ENCODE assay signal across 14 cellular contexts in the genomic region with DNA sequence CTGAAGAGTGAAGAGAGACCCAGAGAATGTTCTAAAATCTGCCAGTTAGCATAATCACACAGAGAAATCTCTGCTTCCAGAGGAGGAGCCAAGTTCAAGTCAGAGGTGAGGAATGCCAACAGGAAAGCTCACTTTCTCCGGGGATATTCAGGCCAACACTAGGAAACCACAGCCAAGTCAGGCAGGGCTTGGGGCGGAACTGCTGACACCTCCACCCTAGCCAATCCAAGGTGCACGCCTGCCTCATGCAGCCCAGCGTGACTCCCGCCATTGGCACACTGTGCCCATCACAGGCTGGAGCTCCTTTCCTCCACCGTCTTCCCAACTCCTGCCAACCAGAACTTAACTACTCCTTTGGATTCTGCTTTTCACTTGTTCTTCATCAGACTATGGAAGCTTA.
DNase-seq lines count a peak whose midpoint lies in the region; ATAC-seq and TF ChIP-seq lines count a peak whose summit lies in the region.
"Had no signal": no experiment of that assay in that cellular context is flagged by ENCODE, and none has a peak within 500 bp of the region (broad histone marks: within the 10 kb centered on the region; RNA-seq: fewer than 3 reads in every experiment).

No MANE protein-coding gene starts in this region.

- H4K91ac ChIP-seq in trophoblast cell (ENCODE audit: low read depth, low read length), result no peak overlapping the region

- no peaks in the 10 kb centered on the region for H3K36me3 ChIP-seq in trophoblast cell (ENCODE audit: control insufficient read depth in 1 of 2, insufficient read depth in 2 of 2, low read length in 2 of 2)
- H3K36me3 ChIP-seq: HAP-1 had no signal

- H3K4ac ChIP-seq in trophoblast cell (ENCODE audit: low read depth, low read length), result no peak overlapping the region

- DNase-seq in A172 (ENCODE audit: low spot score) (peak; percentile 3), HT1080 (ENCODE audit: low read depth) (peak; percentile 69), epithelial cell of esophagus (ENCODE audit: low read depth) (peak; percentile 38), trophoblast cell (peak; percentile 9 to 43), NCI-H526 treated with DMSO at 0.1 percent for 48 hours (lab: John Stamatoyannopoulos, UW) (no peak), NCI-H2029 treated with DMSO at 0.1 percent for 48 hours (lab: John Stamatoyannopoulos, UW) (no peak)
- DNase-seq: 8988T; ACHN; CD4-positive, alpha-beta memory T cell; DMS79; EL had no signal

- no peak overlapping the region for H3K27ac ChIP-seq in trophoblast cell (ENCODE audit: low read depth, low read length)
- H3K27ac ChIP-seq: C4-2B had no signal

- no peak overlapping the region for H3K4me3 ChIP-seq in epithelial cell of esophagus (ENCODE audit: low read length)
- H3K4me3 ChIP-seq in trophoblast cell (ENCODE audit: low read depth, low read length), result no peak overlapping the region
- H3K4me3 ChIP-seq: HAP-1 had no signal

- no peak overlapping the region for H2BK12ac ChIP-seq in trophoblast cell (ENCODE audit: low read length)

- H3K79me1 ChIP-seq in trophoblast cell (ENCODE audit: low read length), result no peaks in the 10 kb centered on the region

- H4K12ac ChIP-seq in trophoblast cell (ENCODE audit: low read depth, low read length), result no peak overlapping the region

- H3K4me1 ChIP-seq in trophoblast cell (ENCODE audit: control insufficient read depth in 1 of 2, insufficient read depth in 2 of 2, low read length in 2 of 2), result peaks cover 0 to 9% of the 10 kb centered on the region in 2 experiments

- peaks cover 7% of the 10 kb centered on the region for H3K9me3 ChIP-seq in trophoblast cell (ENCODE audit: insufficient read depth, low read depth, low read length)
- H3K9me3 ChIP-seq: HAP-1 had no signal

- no peak overlapping the region for H2BK5ac ChIP-seq in trophoblast cell (ENCODE audit: low read depth, low read length, poor library complexity)

- H3K4me2 ChIP-seq in trophoblast cell (ENCODE audit: low read length), result no peak overlapping the region

- ATAC-seq in HG03354 (IDR thresholded peaks at IDR 0.05; ENCODE audit: poor library complexity, severe bottlenecking, unreplicated experiment), result no peak

- no CpG with 5 or more reads among the region's 6 CpGs for WGBS in trophoblast cell (ENCODE audit: extremely low coverage, insufficient coverage, insufficient read length)

- no peak overlapping the region for H2AK5ac ChIP-seq in trophoblast cell (ENCODE audit: low read length)

- H3K18ac ChIP-seq in trophoblast cell (ENCODE audit: low read length), result no peak overlapping the region

- H2AFZ ChIP-seq in trophoblast cell (ENCODE audit: insufficient read depth, low read length, poor library complexity), result no peak overlapping the region

- no peaks in the 10 kb centered on the region for H3K79me2 ChIP-seq in trophoblast cell (ENCODE audit: control insufficient read depth, insufficient read depth, low read length, poor library complexity)

- no peak overlapping the region for H2BK120ac ChIP-seq in trophoblast cell (ENCODE audit: insufficient read depth, low read length, poor library complexity)

- TF ChIP-seq CTCF in epithelial cell of esophagus (IDR thresholded peaks at IDR 0.05; ENCODE audit: insufficient read depth, low read depth, low read length, missing control alignments), result no peak

- no peak overlapping the region for H3K23ac ChIP-seq in trophoblast cell (ENCODE audit: low read length)

- H3K14ac ChIP-seq in trophoblast cell (ENCODE audit: low read length), result no peak overlapping the region

- H4K8ac ChIP-seq in trophoblast cell (ENCODE audit: low read depth, low read length), result no peak overlapping the region

- no peaks in the 10 kb centered on the region for H3K27me3 ChIP-seq in trophoblast cell (ENCODE audit: insufficient read depth, low read length)

- no peak overlapping the region for H3K9ac ChIP-seq in trophoblast cell (ENCODE audit: low read length)

Comparison
In these comparisons a context has a peak if more than half of its experiments do, and no peak if none do; other contexts are left out.
1. DNase-seq: peak in A172 (single experiment), HT1080 (single experiment), epithelial cell of esophagus (single experiment) and trophoblast cell (2 of 2); none in NCI-H526 treated with DMSO at 0.1 percent for 48 hours (single experiment) and NCI-H2029 treated with DMSO at 0.1 percent for 48 hours (single experiment).